16 cellular contexts compared by ENCODE assay signal in the genomic region with DNA sequence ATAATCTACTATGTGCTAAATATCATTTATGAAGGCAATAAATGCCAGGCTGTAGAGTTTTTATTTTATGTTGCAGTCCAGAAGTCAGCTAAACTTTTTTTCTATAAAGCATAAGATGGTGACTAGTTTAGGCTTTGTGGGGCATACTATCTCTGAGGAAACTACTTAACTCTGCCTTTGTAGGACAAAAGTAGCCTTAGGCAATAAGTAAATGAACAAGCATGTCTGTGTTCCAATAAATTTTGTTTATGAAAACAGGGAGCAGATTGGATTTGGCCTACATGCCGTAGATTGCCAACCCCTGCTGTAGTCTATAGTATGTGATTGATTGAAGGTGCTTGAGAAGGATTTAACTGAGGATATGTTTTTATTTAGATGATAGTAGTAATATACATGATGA.
DNase-seq lines count a peak whose midpoint lies in the region; ATAC-seq and TF ChIP-seq lines count a peak whose summit lies in the region.
"Had no signal": no experiment of that assay in that cellular context is flagged by ENCODE, and none has a peak within 500 bp of the region (broad histone marks: within the 10 kb centered on the region; RNA-seq: fewer than 3 reads in every experiment).

No MANE protein-coding gene starts in this region.

- H3K27me3 Mint-ChIP-seq in HFFc6 (ENCODE audit: insufficient read depth), result no peaks in the 10 kb centered on the region
- H3K27me3 Mint-ChIP-seq in activated CD4-positive, alpha-beta T cell treated with anti-CD3 and anti-CD28 coated beads for 36 hours, result no peaks in the 10 kb centered on the region
- H3K27me3 Mint-ChIP-seq: IgD-negative memory B cell had no signal

- no peak for ATAC-seq in activated CD4-positive, alpha-beta T cell treated with anti-CD3 and anti-CD28 coated beads for 36 hours
- ATAC-seq in HG03139 (IDR thresholded peaks at IDR 0.05; ENCODE audit: unreplicated experiment), result no peak
- ATAC-seq: A549; CD8-positive, alpha-beta T cell had no signal

- TF ChIP-seq CTCF in HFFc6 (IDR thresholded peaks at IDR 0.05), result no peak

- POLR2A ChIA-PET in activated CD4-positive, alpha-beta T cell treated with anti-CD3 and anti-CD28 coated beads for 36 hours (lab: Charles Lee), result no interaction called here

- peak overlapping the region; percentile 4; the same call in 1 of the 2 replicates for H3K27ac Mint-ChIP-seq in HFFc6
- H3K27ac Mint-ChIP-seq in activated CD4-positive, alpha-beta T cell treated with anti-CD3 and anti-CD28 coated beads for 36 hours, result no peak overlapping the region
- H3K27ac Mint-ChIP-seq: CD8-positive, alpha-beta T cell; IgD-negative memory B cell had no signal

- peaks cover 4% of the 10 kb centered on the region; the same call in 1 of the 2 replicates for H3K36me3 Mint-ChIP-seq in HFFc6 (ENCODE audit: low read depth)
- H3K36me3 Mint-ChIP-seq in activated CD4-positive, alpha-beta T cell treated with anti-CD3 and anti-CD28 coated beads for 36 hours (ENCODE audit: low read depth), result no peaks in the 10 kb centered on the region
- H3K36me3 Mint-ChIP-seq: CD14-positive monocyte; CD8-positive, alpha-beta T cell; IgD-negative memory B cell had no signal

- H3K4me1 Mint-ChIP-seq in HFFc6 (ENCODE audit: low read depth), result peaks cover 39% of the 10 kb centered on the region
- no peaks in the 10 kb centered on the region for H3K4me1 Mint-ChIP-seq in activated CD4-positive, alpha-beta T cell treated with anti-CD3 and anti-CD28 coated beads for 36 hours
- H3K4me1 Mint-ChIP-seq: IgD-negative memory B cell had no signal

- in situ Hi-C loops in SK-MEL-5 (cut with HindIII; ENCODE audit: low pct_unique_long_range_greater_than_20kb, low sequenced_read_pairs), result loop anchor here (25.0 kb wide), 1 partner anchor 219 kb away; no protein-coding TSS in a partner anchor

- H3K9me3 Mint-ChIP-seq in HFFc6, result no peaks in the 10 kb centered on the region
- no peaks in the 10 kb centered on the region for H3K9me3 Mint-ChIP-seq in activated CD4-positive, alpha-beta T cell treated with anti-CD3 and anti-CD28 coated beads for 36 hours (ENCODE audit: low read depth)
- H3K9me3 Mint-ChIP-seq: CD8-positive, alpha-beta T cell; IgD-negative memory B cell had no signal

- CTCF ChIA-PET in activated CD4-positive, alpha-beta T cell treated with anti-CD3 and anti-CD28 coated beads for 36 hours (lab: Charles Lee), result no interaction called here

- DNase-seq in COLO829 (ENCODE audit: low spot score), result peak; percentile 57
- DNase-seq in HFFc6, result no peak
- peak; percentile 84 for DNase-seq in SK-MEL-5 (ENCODE audit: low read depth, low spot score)
- DNase-seq in foreskin melanocyte, result peak; percentile 85
- no peak for DNase-seq in activated CD4-positive, alpha-beta T cell treated with anti-CD3 and anti-CD28 coated beads for 36 hours
- no peak for DNase-seq in NCI-H146 (lab: John Stamatoyannopoulos, UW)
- DNase-seq in hypothalamus (lab: John Stamatoyannopoulos, UW), result no peak
- DNase-seq: Caco-2; CD8-positive, alpha-beta T cell; GM23248; H7; KG1 had no signal

- no peak overlapping the region for H3K4me3 Mint-ChIP-seq in HFFc6
- no peak overlapping the region for H3K4me3 Mint-ChIP-seq in activated CD4-positive, alpha-beta T cell treated with anti-CD3 and anti-CD28 coated beads for 36 hours
- H3K4me3 Mint-ChIP-seq: CD14-positive monocyte; CD8-positive, alpha-beta T cell; IgD-negative memory B cell had no signal

- intact Hi-C loops in activated CD4-positive, alpha-beta T cell treated with anti-CD3 and anti-CD28 coated beads for 36 hours (cut with DNase I, micrococcal nuclease), result no loop called here

Comparison
In these comparisons a context has a peak if more than half of its experiments do, and no peak if none do; other contexts are left out.
1. DNase-seq: peak in COLO829 (single experiment), SK-MEL-5 (single experiment) and foreskin melanocyte (single experiment); none in HFFc6 (single experiment), activated CD4-positive, alpha-beta T cell treated with anti-CD3 and anti-CD28 coated beads for 36 hours (single experiment), NCI-H146 (single experiment) and hypothalamus (0 of 51).